16 cellular contexts compared by ENCODE assay signal in the genomic region with DNA sequence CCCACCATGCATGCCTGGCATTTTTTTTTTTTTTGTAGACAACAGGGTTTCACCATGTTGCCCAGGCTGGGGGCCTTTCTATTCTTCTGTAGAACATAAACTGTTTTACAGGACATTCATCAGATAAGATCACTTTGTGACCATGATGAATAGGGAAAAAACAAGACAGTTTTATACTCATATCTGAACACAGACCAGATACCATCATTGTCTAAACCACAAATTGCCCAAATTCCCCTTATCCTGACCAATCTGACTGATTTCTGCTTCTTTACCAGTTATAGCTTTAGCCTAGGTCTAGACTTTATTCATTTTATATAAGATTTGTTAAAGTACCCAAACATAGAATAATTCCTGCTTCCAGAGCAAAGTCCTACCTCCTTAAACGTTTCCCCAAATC.
DNase-seq lines count a peak whose midpoint lies in the region; ATAC-seq, FAIRE-seq and TF ChIP-seq lines count a peak whose summit lies in the region.
"Had no signal": no experiment of that assay in that cellular context is flagged by ENCODE, and none has a peak within 500 bp of the region (broad histone marks: within the 10 kb centered on the region; RNA-seq: fewer than 3 reads in every experiment).

No MANE protein-coding gene starts in this region.

- no peaks in the 10 kb centered on the region for H4K20me1 ChIP-seq in GM12878 (ENCODE audit: control insufficient read depth, insufficient read depth)

- H3K9ac ChIP-seq in GM12878 (ENCODE audit: control insufficient read depth, insufficient read depth, low read length): no peak overlapping the region
- H3K9ac ChIP-seq: KMS-11 had no signal

- no peak overlapping the region for H2AFZ ChIP-seq in GM12878 (ENCODE audit: control insufficient read depth, low read depth, low read length)

- H3K27me3 ChIP-seq in GM12878 (replicated peaks in 1 of 2; ENCODE audit: control insufficient read depth in 2 of 2, insufficient read depth in 2 of 2, low read length in 1 of 2): no peaks in the 10 kb centered on the region

- TF ChIP-seq CTCF in GM12878 (IDR thresholded peaks at IDR 0.05 in 2 of 3, conservative IDR thresholded peaks at IDR 0.05 in 1 of 3; ENCODE audit: control insufficient read depth in 2 of 3, extremely low read depth in 1 of 3, insufficient read depth in 1 of 3, low read depth in 3 of 3, low read length in 3 of 3): no peak

- no peaks in the 10 kb centered on the region for H3K79me2 ChIP-seq in GM12878 (ENCODE audit: control insufficient read depth, insufficient read depth, low read length)

- no peaks in the 10 kb centered on the region for H3K4me1 ChIP-seq in GM12878 (ENCODE audit: control insufficient read depth, insufficient read depth, low read length)

- intact Hi-C loops in GM12878 (cut with micrococcal nuclease; ENCODE audit: unreplicated experiment): no loop called here
- intact Hi-C loops in Right ventricle myocardium superior (cut with DNase I): no loop called here

- H3K27ac ChIP-seq in GM12878 (ENCODE audit: control insufficient read depth, insufficient read depth): no peak overlapping the region
- H3K27ac ChIP-seq: C4-2B, KMS-11 had no signal

- H3K4me3 ChIP-seq in GM12878: no peak overlapping the region

- no TSS peak for BruUV-seq in GM12878 (replicated peaks; lab: Mats Ljungman, UMichigan)

- no peak for TF ChIP-seq RAD21 in GM12878 (IDR thresholded peaks at IDR 0.05; ENCODE audit: insufficient read depth, low read depth, low read length)

- no peaks in the 10 kb centered on the region for H3K36me3 ChIP-seq in GM12878 (ENCODE audit: control insufficient read depth in 2 of 2, insufficient read depth in 2 of 2, low read length in 1 of 2)

- SMC1A ChIA-PET in GM12878 (lab: Charles Lee; ENCODE audit: uncharacterized antibody, unreplicated experiment): no interaction called here

- TF ChIP-seq POLR2A in GM18505 (IDR thresholded peaks at IDR 0.05; ENCODE audit: borderline replicate concordance, extremely low read depth, insufficient read depth, insufficient read length) (no peak), GM12878 (IDR thresholded peaks at IDR 0.05; ENCODE audit: low read depth, low read length) (no peak)

- H3K4me2 ChIP-seq in GM12878 (ENCODE audit: control insufficient read depth, insufficient read depth): no peak overlapping the region
- H3K4me2 ChIP-seq: KMS-11 had no signal

- no peaks in the 10 kb centered on the region for H3K9me3 ChIP-seq in GM12878 (replicated peaks; ENCODE audit: control insufficient read depth, insufficient read depth, low read length)

- DNase-seq in GM12878 (ENCODE audit: low read depth, low spot score) (no peak), globus pallidus (ENCODE audit: low spot score) (no peak), Right ventricle myocardium superior (no peak)
- DNase-seq: DND-41, NCI-H1048, NCI-H146, NCI-H2081 treated with DMSO at 0.1 percent for 48 hours, NCI-H510A treated with DMSO at 0.1 percent for 48 hours, NCI-H82 had no signal

- in situ Hi-C loops in GM12878 (cut with MboI): no loop called here

- RAD21 ChIA-PET in GM12878 (lab: Charles Lee; ENCODE audit: unreplicated experiment): no interaction called here

- POLR2A ChIA-PET in GM12878 (lab: Charles Lee): no interaction called here

- CTCF ChIA-PET in GM12878 (lab: Yijun Ruan, JAX): no interaction called here

- no peak for FAIRE-seq in GM12878 (lab: Jason Lieb, UNC)
- FAIRE-seq: HepG2 had no signal

- ATAC-seq in GM18505 (IDR thresholded peaks at IDR 0.05; ENCODE audit: unreplicated experiment) (peak; percentile 41), GM19463 (IDR thresholded peaks at IDR 0.05; ENCODE audit: unreplicated experiment) (peak; percentile 37), HG03442 (IDR thresholded peaks at IDR 0.05; ENCODE audit: unreplicated experiment) (peak; percentile 28), GM12878 (peak; percentile 63), HG03457 (IDR thresholded peaks at IDR 0.05; ENCODE audit: unreplicated experiment) (no peak), Right ventricle myocardium superior (ENCODE audit: poor library complexity) (no peak)
- ATAC-seq: HepG2 had no signal

- no peak for TF ChIP-seq EP300 in GM12878 (IDR thresholded peaks at IDR 0.05; ENCODE audit: borderline replicate concordance in 1 of 2, control insufficient read depth in 1 of 2, low read depth in 2 of 2, low read length in 2 of 2)

- WGBS in GM12878 (ENCODE audit: insufficient coverage, insufficient replicate concordance, low lambda C conversion rate, missing lambda C conversion rate): 5% methylated on average over 1 of the region's 1 CpG

TF ChIP-seq in GM12878, 131 proteins besides CTCF, POLR2A, EP300 and RAD21:
- TF ChIP-seq CBFB (IDR thresholded peaks at IDR 0.05; ENCODE audit: low read depth) (no peak), JUND (IDR thresholded peaks at IDR 0.05; ENCODE audit: low read depth, low read length) (no peak), TCF12 (IDR thresholded peaks at IDR 0.05; ENCODE audit: low read depth, low read length) (no peak), IKZF1 (conservative IDR thresholded peaks at IDR 0.05) (0 out of 2 replicates have a peak, but pooled peaks have one; percentile 17), KAT2A (conservative IDR thresholded peaks at IDR 0.05; ENCODE audit: control insufficient read depth, low read depth, low read length) (no peak), RUNX3 (IDR thresholded peaks at IDR 0.05; ENCODE audit: low read length) (peak; percentile 41; the same call in 1 of the 2 replicates), NFXL1 (IDR thresholded peaks at IDR 0.05; ENCODE audit: borderline replicate concordance) (no peak), ASH2L (IDR thresholded peaks at IDR 0.05; ENCODE audit: borderline replicate concordance, low read depth) (no peak), IKZF2 (IDR thresholded peaks at IDR 0.05) (0 out of 4 replicates have a peak, but pooled peaks of 1 of the 2 experiments have one; percentile 14), SUZ12 (IDR thresholded peaks at IDR 0.05; ENCODE audit: unreplicated experiment) (no peak)
- TF ChIP-seq, protein P1, sequence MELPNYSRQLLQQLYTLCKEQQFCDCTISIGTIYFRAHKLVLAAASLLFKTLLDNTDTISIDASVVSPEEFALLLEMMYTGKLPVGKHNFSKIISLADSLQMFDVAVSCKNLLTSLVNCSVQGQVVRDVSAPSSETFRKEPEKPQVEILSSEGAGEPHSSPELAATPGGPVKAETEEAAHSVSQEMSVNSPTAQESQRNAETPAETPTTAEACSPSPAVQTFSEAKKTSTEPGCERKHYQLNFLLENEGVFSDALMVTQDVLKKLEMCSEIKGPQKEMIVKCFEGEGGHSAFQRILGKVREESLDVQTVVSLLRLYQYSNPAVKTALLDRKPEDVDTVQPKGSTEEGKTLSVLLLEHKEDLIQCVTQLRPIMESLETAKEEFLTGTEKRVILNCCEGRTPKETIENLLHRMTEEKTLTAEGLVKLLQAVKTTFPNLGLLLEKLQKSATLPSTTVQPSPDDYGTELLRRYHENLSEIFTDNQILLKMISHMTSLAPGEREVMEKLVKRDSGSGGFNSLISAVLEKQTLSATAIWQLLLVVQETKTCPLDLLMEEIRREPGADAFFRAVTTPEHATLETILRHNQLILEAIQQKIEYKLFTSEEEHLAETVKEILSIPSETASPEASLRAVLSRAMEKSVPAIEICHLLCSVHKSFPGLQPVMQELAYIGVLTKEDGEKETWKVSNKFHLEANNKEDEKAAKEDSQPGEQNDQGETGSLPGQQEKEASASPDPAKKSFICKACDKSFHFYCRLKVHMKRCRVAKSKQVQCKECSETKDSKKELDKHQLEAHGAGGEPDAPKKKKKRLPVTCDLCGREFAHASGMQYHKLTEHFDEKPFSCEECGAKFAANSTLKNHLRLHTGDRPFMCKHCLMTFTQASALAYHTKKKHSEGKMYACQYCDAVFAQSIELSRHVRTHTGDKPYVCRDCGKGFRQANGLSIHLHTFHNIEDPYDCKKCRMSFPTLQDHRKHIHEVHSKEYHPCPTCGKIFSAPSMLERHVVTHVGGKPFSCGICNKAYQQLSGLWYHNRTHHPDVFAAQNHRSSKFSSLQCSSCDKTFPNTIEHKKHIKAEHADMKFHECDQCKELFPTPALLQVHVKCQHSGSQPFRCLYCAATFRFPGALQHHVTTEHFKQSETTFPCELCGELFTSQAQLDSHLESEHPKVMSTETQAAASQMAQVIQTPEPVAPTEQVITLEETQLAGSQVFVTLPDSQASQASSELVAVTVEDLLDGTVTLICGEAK (IDR thresholded peaks at IDR 0.05; ENCODE audit: borderline replicate concordance): no peak
- TF ChIP-seq, protein P2, sequence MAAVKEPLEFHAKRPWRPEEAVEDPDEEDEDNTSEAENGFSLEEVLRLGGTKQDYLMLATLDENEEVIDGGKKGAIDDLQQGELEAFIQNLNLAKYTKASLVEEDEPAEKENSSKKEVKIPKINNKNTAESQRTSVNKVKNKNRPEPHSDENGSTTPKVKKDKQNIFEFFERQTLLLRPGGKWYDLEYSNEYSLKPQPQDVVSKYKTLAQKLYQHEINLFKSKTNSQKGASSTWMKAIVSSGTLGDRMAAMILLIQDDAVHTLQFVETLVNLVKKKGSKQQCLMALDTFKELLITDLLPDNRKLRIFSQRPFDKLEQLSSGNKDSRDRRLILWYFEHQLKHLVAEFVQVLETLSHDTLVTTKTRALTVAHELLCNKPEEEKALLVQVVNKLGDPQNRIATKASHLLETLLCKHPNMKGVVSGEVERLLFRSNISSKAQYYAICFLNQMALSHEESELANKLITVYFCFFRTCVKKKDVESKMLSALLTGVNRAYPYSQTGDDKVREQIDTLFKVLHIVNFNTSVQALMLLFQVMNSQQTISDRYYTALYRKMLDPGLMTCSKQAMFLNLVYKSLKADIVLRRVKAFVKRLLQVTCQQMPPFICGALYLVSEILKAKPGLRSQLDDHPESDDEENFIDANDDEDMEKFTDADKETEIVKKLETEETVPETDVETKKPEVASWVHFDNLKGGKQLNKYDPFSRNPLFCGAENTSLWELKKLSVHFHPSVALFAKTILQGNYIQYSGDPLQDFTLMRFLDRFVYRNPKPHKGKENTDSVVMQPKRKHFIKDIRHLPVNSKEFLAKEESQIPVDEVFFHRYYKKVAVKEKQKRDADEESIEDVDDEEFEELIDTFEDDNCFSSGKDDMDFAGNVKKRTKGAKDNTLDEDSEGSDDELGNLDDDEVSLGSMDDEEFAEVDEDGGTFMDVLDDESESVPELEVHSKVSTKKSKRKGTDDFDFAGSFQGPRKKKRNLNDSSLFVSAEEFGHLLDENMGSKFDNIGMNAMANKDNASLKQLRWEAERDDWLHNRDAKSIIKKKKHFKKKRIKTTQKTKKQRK (IDR thresholded peaks at IDR 0.05; ENCODE audit: low read depth, low read length): no peak

Comparison
In these comparisons a context has a peak if more than half of its experiments do, and no peak if none do; other contexts are left out.
1. ATAC-seq: peak in GM18505 (single experiment), GM19463 (single experiment), HG03442 (single experiment) and GM12878 (single experiment); none in HG03457 (single experiment) and Right ventricle myocardium superior (single experiment).